ENCODE assay signal across 1 cellular context in the genomic region with DNA sequence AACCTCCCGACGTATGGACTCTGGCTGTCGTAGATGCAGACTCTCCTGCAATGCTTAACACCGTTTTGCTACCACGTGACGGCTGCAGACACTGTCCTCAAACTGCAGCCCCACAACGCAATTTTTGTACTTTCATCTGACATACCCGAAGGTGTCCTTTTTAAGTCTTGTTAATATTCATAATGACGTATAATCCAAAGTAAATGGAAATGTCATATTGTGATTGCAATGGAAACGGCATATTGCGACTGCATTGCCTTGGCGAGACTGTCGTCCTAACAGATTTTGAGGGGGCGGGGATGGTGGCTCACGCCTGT.
TF ChIP-seq lines count a peak whose summit lies in the region.

No MANE protein-coding gene starts in this region.

TF ChIP-seq in HepG2, 621 proteins besides CTCF, POLR2A, EP300 and RAD21 (continued from another document and continues in another):
- TF ChIP-seq, protein P1, sequence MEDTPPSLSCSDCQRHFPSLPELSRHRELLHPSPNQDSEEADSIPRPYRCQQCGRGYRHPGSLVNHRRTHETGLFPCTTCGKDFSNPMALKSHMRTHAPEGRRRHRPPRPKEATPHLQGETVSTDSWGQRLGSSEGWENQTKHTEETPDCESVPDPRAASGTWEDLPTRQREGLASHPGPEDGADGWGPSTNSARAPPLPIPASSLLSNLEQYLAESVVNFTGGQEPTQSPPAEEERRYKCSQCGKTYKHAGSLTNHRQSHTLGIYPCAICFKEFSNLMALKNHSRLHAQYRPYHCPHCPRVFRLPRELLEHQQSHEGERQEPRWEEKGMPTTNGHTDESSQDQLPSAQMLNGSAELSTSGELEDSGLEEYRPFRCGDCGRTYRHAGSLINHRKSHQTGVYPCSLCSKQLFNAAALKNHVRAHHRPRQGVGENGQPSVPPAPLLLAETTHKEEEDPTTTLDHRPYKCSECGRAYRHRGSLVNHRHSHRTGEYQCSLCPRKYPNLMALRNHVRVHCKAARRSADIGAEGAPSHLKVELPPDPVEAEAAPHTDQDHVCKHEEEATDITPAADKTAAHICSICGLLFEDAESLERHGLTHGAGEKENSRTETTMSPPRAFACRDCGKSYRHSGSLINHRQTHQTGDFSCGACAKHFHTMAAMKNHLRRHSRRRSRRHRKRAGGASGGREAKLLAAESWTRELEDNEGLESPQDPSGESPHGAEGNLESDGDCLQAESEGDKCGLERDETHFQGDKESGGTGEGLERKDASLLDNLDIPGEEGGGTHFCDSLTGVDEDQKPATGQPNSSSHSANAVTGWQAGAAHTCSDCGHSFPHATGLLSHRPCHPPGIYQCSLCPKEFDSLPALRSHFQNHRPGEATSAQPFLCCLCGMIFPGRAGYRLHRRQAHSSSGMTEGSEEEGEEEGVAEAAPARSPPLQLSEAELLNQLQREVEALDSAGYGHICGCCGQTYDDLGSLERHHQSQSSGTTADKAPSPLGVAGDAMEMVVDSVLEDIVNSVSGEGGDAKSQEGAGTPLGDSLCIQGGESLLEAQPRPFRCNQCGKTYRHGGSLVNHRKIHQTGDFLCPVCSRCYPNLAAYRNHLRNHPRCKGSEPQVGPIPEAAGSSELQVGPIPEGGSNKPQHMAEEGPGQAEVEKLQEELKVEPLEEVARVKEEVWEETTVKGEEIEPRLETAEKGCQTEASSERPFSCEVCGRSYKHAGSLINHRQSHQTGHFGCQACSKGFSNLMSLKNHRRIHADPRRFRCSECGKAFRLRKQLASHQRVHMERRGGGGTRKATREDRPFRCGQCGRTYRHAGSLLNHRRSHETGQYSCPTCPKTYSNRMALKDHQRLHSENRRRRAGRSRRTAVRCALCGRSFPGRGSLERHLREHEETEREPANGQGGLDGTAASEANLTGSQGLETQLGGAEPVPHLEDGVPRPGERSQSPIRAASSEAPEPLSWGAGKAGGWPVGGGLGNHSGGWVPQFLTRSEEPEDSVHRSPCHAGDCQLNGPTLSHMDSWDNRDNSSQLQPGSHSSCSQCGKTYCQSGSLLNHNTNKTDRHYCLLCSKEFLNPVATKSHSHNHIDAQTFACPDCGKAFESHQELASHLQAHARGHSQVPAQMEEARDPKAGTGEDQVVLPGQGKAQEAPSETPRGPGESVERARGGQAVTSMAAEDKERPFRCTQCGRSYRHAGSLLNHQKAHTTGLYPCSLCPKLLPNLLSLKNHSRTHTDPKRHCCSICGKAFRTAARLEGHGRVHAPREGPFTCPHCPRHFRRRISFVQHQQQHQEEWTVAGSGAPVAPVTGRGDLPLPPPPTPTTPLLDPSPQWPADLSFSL (CRISPR knock-in tag; IDR thresholded peaks at IDR 0.05): no peak
- TF ChIP-seq, protein P2, sequence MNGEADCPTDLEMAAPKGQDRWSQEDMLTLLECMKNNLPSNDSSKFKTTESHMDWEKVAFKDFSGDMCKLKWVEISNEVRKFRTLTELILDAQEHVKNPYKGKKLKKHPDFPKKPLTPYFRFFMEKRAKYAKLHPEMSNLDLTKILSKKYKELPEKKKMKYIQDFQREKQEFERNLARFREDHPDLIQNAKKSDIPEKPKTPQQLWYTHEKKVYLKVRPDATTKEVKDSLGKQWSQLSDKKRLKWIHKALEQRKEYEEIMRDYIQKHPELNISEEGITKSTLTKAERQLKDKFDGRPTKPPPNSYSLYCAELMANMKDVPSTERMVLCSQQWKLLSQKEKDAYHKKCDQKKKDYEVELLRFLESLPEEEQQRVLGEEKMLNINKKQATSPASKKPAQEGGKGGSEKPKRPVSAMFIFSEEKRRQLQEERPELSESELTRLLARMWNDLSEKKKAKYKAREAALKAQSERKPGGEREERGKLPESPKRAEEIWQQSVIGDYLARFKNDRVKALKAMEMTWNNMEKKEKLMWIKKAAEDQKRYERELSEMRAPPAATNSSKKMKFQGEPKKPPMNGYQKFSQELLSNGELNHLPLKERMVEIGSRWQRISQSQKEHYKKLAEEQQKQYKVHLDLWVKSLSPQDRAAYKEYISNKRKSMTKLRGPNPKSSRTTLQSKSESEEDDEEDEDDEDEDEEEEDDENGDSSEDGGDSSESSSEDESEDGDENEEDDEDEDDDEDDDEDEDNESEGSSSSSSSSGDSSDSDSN (CRISPR knock-in tag; IDR thresholded peaks at IDR 0.05): 0 out of 2 replicates have a peak, but pooled peaks have one; percentile 11
- TF ChIP-seq SAP130 (CRISPR knock-in tag; IDR thresholded peaks at IDR 0.05; ENCODE audit: low read depth) (no peak), CENPX (CRISPR knock-in tag; IDR thresholded peaks at IDR 0.05) (no peak), ZNF274 (CRISPR knock-in tag; IDR thresholded peaks at IDR 0.05) (0 out of 2 replicates have a peak, but pooled peaks have one; percentile 2), SNAI1 (CRISPR knock-in tag; IDR thresholded peaks at IDR 0.05; ENCODE audit: borderline replicate concordance) (no peak), MED13 (CRISPR knock-in tag; IDR thresholded peaks at IDR 0.05) (no peak), FOXA3 (CRISPR knock-in tag; IDR thresholded peaks at IDR 0.05) (0 out of 2 replicates have a peak, but pooled peaks have one; percentile 4), ZNF547 (CRISPR knock-in tag; IDR thresholded peaks at IDR 0.05) (no peak), NR2F1 (CRISPR knock-in tag; IDR thresholded peaks at IDR 0.05) (no peak), ETV6 (CRISPR knock-in tag; conservative IDR thresholded peaks at IDR 0.05) (no peak), POLR2AphosphoS2 (IDR thresholded peaks at IDR 0.05; ENCODE audit: low read depth, low read length) (no peak), ZSCAN22 (CRISPR knock-in tag; IDR thresholded peaks at IDR 0.05) (no peak), HOXA7 (CRISPR knock-in tag; IDR thresholded peaks at IDR 0.05) (no peak), HNRNPH1 (optimal IDR thresholded peaks at IDR 0.05; ENCODE audit: low read depth, low read length) (no peak), GTF2F1 (IDR thresholded peaks at IDR 0.05; ENCODE audit: low read length) (no peak), REPIN1 (CRISPR knock-in tag; IDR thresholded peaks at IDR 0.05; ENCODE audit: borderline replicate concordance, low read depth) (no peak), NCOA1 (CRISPR knock-in tag; IDR thresholded peaks at IDR 0.05) (no peak), ZNF562 (CRISPR knock-in tag; IDR thresholded peaks at IDR 0.05; ENCODE audit: borderline replicate concordance) (no peak), SMC3 (IDR thresholded peaks at IDR 0.05; ENCODE audit: low read length) (no peak), MTF1 (CRISPR knock-in tag; IDR thresholded peaks at IDR 0.05) (no peak), NFYB (CRISPR knock-in tag; IDR thresholded peaks at IDR 0.05) (no peak), KMT2B (CRISPR knock-in tag; IDR thresholded peaks at IDR 0.05) (no peak), GABPA (IDR thresholded peaks at IDR 0.05; ENCODE audit: low read depth, low read length) (no peak), GABPA (CRISPR knock-in tag; IDR thresholded peaks at IDR 0.05; ENCODE audit: low read depth) (no peak), JDP2 (CRISPR knock-in tag; IDR thresholded peaks at IDR 0.05; ENCODE audit: borderline replicate concordance) (no peak), SP5 (CRISPR knock-in tag; IDR thresholded peaks at IDR 0.05; ENCODE audit: borderline replicate concordance, low read depth) (no peak), GLI4 (CRISPR knock-in tag; IDR thresholded peaks at IDR 0.05; ENCODE audit: borderline replicate concordance) (no peak), ZNF30 (CRISPR knock-in tag; IDR thresholded peaks at IDR 0.05) (no peak)
- TF ChIP-seq, protein P3, sequence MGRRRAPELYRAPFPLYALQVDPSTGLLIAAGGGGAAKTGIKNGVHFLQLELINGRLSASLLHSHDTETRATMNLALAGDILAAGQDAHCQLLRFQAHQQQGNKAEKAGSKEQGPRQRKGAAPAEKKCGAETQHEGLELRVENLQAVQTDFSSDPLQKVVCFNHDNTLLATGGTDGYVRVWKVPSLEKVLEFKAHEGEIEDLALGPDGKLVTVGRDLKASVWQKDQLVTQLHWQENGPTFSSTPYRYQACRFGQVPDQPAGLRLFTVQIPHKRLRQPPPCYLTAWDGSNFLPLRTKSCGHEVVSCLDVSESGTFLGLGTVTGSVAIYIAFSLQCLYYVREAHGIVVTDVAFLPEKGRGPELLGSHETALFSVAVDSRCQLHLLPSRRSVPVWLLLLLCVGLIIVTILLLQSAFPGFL (CRISPR knock-in tag; IDR thresholded peaks at IDR 0.05): no peak
- TF ChIP-seq, protein P4, sequence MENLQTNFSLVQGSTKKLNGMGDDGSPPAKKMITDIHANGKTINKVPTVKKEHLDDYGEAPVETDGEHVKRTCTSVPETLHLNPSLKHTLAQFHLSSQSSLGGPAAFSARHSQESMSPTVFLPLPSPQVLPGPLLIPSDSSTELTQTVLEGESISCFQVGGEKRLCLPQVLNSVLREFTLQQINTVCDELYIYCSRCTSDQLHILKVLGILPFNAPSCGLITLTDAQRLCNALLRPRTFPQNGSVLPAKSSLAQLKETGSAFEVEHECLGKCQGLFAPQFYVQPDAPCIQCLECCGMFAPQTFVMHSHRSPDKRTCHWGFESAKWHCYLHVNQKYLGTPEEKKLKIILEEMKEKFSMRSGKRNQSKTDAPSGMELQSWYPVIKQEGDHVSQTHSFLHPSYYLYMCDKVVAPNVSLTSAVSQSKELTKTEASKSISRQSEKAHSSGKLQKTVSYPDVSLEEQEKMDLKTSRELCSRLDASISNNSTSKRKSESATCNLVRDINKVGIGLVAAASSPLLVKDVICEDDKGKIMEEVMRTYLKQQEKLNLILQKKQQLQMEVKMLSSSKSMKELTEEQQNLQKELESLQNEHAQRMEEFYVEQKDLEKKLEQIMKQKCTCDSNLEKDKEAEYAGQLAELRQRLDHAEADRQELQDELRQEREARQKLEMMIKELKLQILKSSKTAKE (CRISPR knock-in tag; IDR thresholded peaks at IDR 0.05; ENCODE audit: borderline replicate concordance): no peak
- TF ChIP-seq, protein P5, sequence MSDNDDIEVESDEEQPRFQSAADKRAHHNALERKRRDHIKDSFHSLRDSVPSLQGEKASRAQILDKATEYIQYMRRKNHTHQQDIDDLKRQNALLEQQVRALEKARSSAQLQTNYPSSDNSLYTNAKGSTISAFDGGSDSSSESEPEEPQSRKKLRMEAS (IDR thresholded peaks at IDR 0.05): no peak
- TF ChIP-seq, protein P6, sequence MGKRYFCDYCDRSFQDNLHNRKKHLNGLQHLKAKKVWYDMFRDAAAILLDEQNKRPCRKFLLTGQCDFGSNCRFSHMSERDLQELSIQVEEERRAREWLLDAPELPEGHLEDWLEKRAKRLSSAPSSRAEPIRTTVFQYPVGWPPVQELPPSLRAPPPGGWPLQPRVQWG (CRISPR knock-in tag; IDR thresholded peaks at IDR 0.05; ENCODE audit: borderline replicate concordance, low read depth): no peak
- TF ChIP-seq, protein P7, sequence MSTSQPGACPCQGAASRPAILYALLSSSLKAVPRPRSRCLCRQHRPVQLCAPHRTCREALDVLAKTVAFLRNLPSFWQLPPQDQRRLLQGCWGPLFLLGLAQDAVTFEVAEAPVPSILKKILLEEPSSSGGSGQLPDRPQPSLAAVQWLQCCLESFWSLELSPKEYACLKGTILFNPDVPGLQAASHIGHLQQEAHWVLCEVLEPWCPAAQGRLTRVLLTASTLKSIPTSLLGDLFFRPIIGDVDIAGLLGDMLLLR (CRISPR knock-in tag; IDR thresholded peaks at IDR 0.05): 0 out of 2 replicates have a peak, but pooled peaks have one; percentile 4
- TF ChIP-seq, protein P8, sequence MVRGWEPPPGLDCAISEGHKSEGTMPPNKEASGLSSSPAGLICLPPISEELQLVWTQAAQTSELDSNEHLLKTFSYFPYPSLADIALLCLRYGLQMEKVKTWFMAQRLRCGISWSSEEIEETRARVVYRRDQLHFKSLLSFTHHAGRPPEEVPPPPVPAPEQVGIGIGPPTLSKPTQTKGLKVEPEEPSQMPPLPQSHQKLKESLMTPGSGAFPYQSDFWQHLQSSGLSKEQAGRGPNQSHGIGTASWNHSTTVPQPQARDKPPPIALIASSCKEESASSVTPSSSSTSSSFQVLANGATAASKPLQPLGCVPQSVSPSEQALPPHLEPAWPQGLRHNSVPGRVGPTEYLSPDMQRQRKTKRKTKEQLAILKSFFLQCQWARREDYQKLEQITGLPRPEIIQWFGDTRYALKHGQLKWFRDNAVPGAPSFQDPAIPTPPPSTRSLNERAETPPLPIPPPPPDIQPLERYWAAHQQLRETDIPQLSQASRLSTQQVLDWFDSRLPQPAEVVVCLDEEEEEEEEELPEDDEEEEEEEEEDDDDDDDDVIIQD (CRISPR knock-in tag; IDR thresholded peaks at IDR 0.05; ENCODE audit: low read depth): no peak
- TF ChIP-seq, protein P9, sequence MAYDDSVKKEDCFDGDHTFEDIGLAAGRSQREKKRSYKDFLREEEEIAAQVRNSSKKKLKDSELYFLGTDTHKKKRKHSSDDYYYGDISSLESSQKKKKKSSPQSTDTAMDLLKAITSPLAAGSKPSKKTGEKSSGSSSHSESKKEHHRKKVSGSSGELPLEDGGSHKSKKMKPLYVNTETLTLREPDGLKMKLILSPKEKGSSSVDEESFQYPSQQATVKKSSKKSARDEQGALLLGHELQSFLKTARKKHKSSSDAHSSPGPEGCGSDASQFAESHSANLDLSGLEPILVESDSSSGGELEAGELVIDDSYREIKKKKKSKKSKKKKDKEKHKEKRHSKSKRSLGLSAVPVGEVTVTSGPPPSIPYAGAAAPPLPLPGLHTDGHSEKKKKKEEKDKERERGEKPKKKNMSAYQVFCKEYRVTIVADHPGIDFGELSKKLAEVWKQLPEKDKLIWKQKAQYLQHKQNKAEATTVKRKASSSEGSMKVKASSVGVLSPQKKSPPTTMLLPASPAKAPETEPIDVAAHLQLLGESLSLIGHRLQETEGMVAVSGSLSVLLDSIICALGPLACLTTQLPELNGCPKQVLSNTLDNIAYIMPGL (CRISPR knock-in tag; IDR thresholded peaks at IDR 0.05; ENCODE audit: borderline replicate concordance in 1 of 2, low read depth in 1 of 2): 0 out of 4 replicates have a peak, but pooled peaks of 1 of the 2 experiments have one; percentile 3
- TF ChIP-seq, protein P10, sequence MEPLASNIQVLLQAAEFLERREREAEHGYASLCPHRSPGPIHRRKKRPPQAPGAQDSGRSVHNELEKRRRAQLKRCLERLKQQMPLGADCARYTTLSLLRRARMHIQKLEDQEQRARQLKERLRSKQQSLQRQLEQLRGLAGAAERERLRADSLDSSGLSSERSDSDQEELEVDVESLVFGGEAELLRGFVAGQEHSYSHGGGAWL (CRISPR knock-in tag; IDR thresholded peaks at IDR 0.05): no peak
- TF ChIP-seq, protein P11, sequence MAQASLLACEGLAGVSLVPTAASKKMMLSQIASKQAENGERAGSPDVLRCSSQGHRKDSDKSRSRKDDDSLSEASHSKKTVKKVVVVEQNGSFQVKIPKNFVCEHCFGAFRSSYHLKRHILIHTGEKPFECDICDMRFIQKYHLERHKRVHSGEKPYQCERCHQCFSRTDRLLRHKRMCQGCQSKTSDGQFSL (CRISPR knock-in tag; IDR thresholded peaks at IDR 0.05): no peak
- TF ChIP-seq, protein P12, sequence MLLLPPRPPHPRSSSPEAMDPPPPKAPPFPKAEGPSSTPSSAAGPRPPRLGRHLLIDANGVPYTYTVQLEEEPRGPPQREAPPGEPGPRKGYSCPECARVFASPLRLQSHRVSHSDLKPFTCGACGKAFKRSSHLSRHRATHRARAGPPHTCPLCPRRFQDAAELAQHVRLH (CRISPR knock-in tag; IDR thresholded peaks at IDR 0.05; ENCODE audit: borderline replicate concordance, low read depth): no peak
- TF ChIP-seq, protein P13, sequence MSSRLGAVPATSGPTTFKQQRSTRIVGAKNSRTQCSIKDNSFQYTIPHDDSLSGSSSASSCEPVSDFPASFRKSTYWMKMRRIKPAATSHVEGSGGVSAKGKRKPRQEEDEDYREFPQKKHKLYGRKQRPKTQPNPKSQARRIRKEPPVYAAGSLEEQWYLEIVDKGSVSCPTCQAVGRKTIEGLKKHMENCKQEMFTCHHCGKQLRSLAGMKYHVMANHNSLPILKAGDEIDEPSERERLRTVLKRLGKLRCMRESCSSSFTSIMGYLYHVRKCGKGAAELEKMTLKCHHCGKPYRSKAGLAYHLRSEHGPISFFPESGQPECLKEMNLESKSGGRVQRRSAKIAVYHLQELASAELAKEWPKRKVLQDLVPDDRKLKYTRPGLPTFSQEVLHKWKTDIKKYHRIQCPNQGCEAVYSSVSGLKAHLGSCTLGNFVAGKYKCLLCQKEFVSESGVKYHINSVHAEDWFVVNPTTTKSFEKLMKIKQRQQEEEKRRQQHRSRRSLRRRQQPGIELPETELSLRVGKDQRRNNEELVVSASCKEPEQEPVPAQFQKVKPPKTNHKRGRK (CRISPR knock-in tag; IDR thresholded peaks at IDR 0.05): 0 out of 2 replicates have a peak, but pooled peaks have one; percentile 35
